In genomic region chr22:45440688-45441087, GRCh38 we compare ENCODE assay signal across 15 cellular contexts. TPM values are rescaled to one million over a fixed set of nuclear protein-coding genes. Genes with fewer than 3 reads are reported as not detected.
DNase-seq lines count a peak whose midpoint lies in the region; ATAC-seq and TF ChIP-seq lines count a peak whose summit lies in the region.
"Not testable (repeated sequence)": the region's sequence is repeated elsewhere in the genome, so short reads cannot be mapped to it uniquely, and the experiment has no call there.
"Had no signal": no experiment of that assay in that cellular context is flagged by ENCODE, and none has a peak within 500 bp of the region (broad histone marks: within the 10 kb centered on the region; RNA-seq: fewer than 3 reads in every experiment).

No MANE protein-coding gene starts in this region.

- H3K4me3 Mint-ChIP-seq in activated CD4-positive, alpha-beta T cell treated with anti-CD3 and anti-CD28 coated beads, Interleukin-2, amount 10 ng/mL, durations not matched to agents 7 days and 5 days: peak overlapping the region; percentile 2
- peak overlapping the region; percentile 48 for H3K4me3 Mint-ChIP-seq in activated naive CD4-positive, alpha-beta T cell treated with anti-CD3 and anti-CD28 coated beads, Interleukin-2, amount 10 ng/mL, durations not matched to agents 7 days and 5 days
- H3K4me3 Mint-ChIP-seq in naive thymus-derived CD4-positive, alpha-beta T cell: peak overlapping the region; percentile 70 to 90 (median 86)
- peak overlapping the region; percentile 46 for H3K4me3 Mint-ChIP-seq in type B pancreatic cell

- intact Hi-C loops in PC-3 (cut with micrococcal nuclease): loop anchor here (1.0 kb wide), 1 partner anchor 109 kb away; no protein-coding TSS in a partner anchor
- intact Hi-C loops in esophagus squamous epithelium (cut with DNase I): not testable (repeated sequence)
- intact Hi-C loops in naive thymus-derived CD4-positive, alpha-beta T cell (cut with micrococcal nuclease): loop anchor here in 1 of 2 donors (2.0 kb wide), 1 partner anchor 114 kb away; no protein-coding TSS in a partner anchor

- BruUV-seq in PC-3 (replicated peaks; lab: Mats Ljungman, UMichigan): not testable (repeated sequence)

- H4K20me1 ChIP-seq in BLaER1; PC-3 (ENCODE audit: low read length): not testable (repeated sequence)

- H3F3A ChIP-seq in PC-3 (ENCODE audit: low read length, unreplicated experiment): not testable (repeated sequence)

- H3K9me2 ChIP-seq in PC-3 (replicated peaks; ENCODE audit: low read length): not testable (repeated sequence)

- 25 to 32% methylated on average over 13 of the region's 13 CpGs for WGBS in esophagus squamous epithelium, 2 donors

- H3K9me3 Mint-ChIP-seq in activated CD4-positive, alpha-beta T cell treated with anti-CD3 and anti-CD28 coated beads, Interleukin-2, amount 10 ng/mL, durations not matched to agents 7 days and 5 days; activated naive CD4-positive, alpha-beta T cell treated with anti-CD3 and anti-CD28 coated beads, Interleukin-2, amount 10 ng/mL, durations not matched to agents 7 days and 5 days; naive thymus-derived CD4-positive, alpha-beta T cell; type B pancreatic cell: not testable (repeated sequence)

- not testable (repeated sequence) for H3K36me3 ChIP-seq in BLaER1; PC-3 (ENCODE audit: low read depth, low read length); esophagus squamous epithelium; naive thymus-derived CD4-positive, alpha-beta T cell (ENCODE audit: control insufficient read depth in 2 of 3, insufficient read depth in 3 of 3, low read length in 3 of 3)

- ATAC-seq in PC-3; naive thymus-derived CD4-positive, alpha-beta T cell: not testable (repeated sequence)

- H3K4me3 ChIP-seq in BLaER1: not testable (repeated sequence)
- H3K4me3 ChIP-seq in PC-3 (ENCODE audit: low read length): peak overlapping the region; percentile 55
- peak overlapping the region; percentile 5 to 41 (median 16) for H3K4me3 ChIP-seq in esophagus squamous epithelium
- peak overlapping the region; percentile 29 for H3K4me3 ChIP-seq in naive thymus-derived CD4-positive, alpha-beta T cell (ENCODE audit: low read length)

- H3K9me3 ChIP-seq in BLaER1; PC-3 (ENCODE audit: low read length); esophagus squamous epithelium; naive thymus-derived CD4-positive, alpha-beta T cell (ENCODE audit: control insufficient read depth in 2 of 3, low read length in 3 of 3): not testable (repeated sequence)

- H3K4me2 ChIP-seq in BLaER1: peak overlapping the region; percentile 24
- peak overlapping the region; percentile 78 for H3K4me2 ChIP-seq in PC-3 (ENCODE audit: low read length)

- H3K27me3 Mint-ChIP-seq in activated CD4-positive, alpha-beta T cell treated with anti-CD3 and anti-CD28 coated beads, Interleukin-2, amount 10 ng/mL, durations not matched to agents 7 days and 5 days; type B pancreatic cell: not testable (repeated sequence)
- H3K27me3 Mint-ChIP-seq in activated naive CD4-positive, alpha-beta T cell treated with anti-CD3 and anti-CD28 coated beads, Interleukin-2, amount 10 ng/mL, durations not matched to agents 7 days and 5 days: peaks cover 31% of the 10 kb centered on the region
- peaks cover 0 to 15% (median 0%) of the 10 kb centered on the region in 5 donors for H3K27me3 Mint-ChIP-seq in naive thymus-derived CD4-positive, alpha-beta T cell

- DNase-seq in DMS53 (lab: John Stamatoyannopoulos, UW) (peak; percentile 35), PC-3 (peak; percentile 6)
- not testable (repeated sequence) for DNase-seq in activated CD4-positive, alpha-beta T cell treated with anti-CD3 and anti-CD28 coated beads, Interleukin-2, amount 10 ng/mL, durations not matched to agents 7 days and 5 days; activated naive CD4-positive, alpha-beta T cell treated with anti-CD3 and anti-CD28 coated beads, Interleukin-2, amount 10 ng/mL, durations not matched to agents 7 days and 5 days; esophagus squamous epithelium (lab: John Stamatoyannopoulos, UW); naive thymus-derived CD4-positive, alpha-beta T cell; type B pancreatic cell (ENCODE audit: extremely low spot score, unreplicated experiment)

- TF ChIP-seq CTCF in PC-3 (conservative IDR thresholded peaks at IDR 0.05; ENCODE audit: low read depth, low read length); esophagus squamous epithelium (IDR thresholded peaks at IDR 0.05); type B pancreatic cell (conservative IDR thresholded peaks at IDR 0.05): not testable (repeated sequence)

- H3K36me3 Mint-ChIP-seq in activated CD4-positive, alpha-beta T cell treated with anti-CD3 and anti-CD28 coated beads, Interleukin-2, amount 10 ng/mL, durations not matched to agents 7 days and 5 days (ENCODE audit: low read depth); activated naive CD4-positive, alpha-beta T cell treated with anti-CD3 and anti-CD28 coated beads, Interleukin-2, amount 10 ng/mL, durations not matched to agents 7 days and 5 days; naive thymus-derived CD4-positive, alpha-beta T cell; type B pancreatic cell: not testable (repeated sequence)

- not testable (repeated sequence) for H3K27ac ChIP-seq in BLaER1; PC-3 (ENCODE audit: low read length)
- peak overlapping the region; percentile 67 to 77 (median 73) for H3K27ac ChIP-seq in esophagus squamous epithelium
- peak overlapping the region; percentile 40 for H3K27ac ChIP-seq in naive thymus-derived CD4-positive, alpha-beta T cell (ENCODE audit: low read depth, low read length)

- H3K27me3 ChIP-seq in BLaER1; PC-3 (ENCODE audit: low read length); esophagus squamous epithelium; naive thymus-derived CD4-positive, alpha-beta T cell (ENCODE audit: control insufficient read depth in 2 of 2, insufficient read depth in 2 of 2, low read length in 2 of 2): not testable (repeated sequence)

- H3K79me2 ChIP-seq in PC-3 (ENCODE audit: low read length): not testable (repeated sequence)

- peaks cover 13% of the 10 kb centered on the region for H3K4me1 ChIP-seq in BLaER1
- not testable (repeated sequence) for H3K4me1 ChIP-seq in PC-3 (ENCODE audit: insufficient read depth, low read length); naive thymus-derived CD4-positive, alpha-beta T cell (ENCODE audit: control insufficient read depth in 2 of 2, insufficient read depth in 2 of 2, low read length in 2 of 2)
- H3K4me1 ChIP-seq in esophagus squamous epithelium: peaks cover 3 to 36% (median 9%) of the 10 kb centered on the region in 3 donors

- CTCF ChIA-PET in PC-3 (lab: Charles Lee); activated CD4-positive, alpha-beta T cell treated with anti-CD3 and anti-CD28 coated beads, Interleukin-2, amount 10 ng/mL, durations not matched to agents 7 days and 5 days (lab: Charles Lee): not testable (repeated sequence)
- CTCF ChIA-PET in activated naive CD4-positive, alpha-beta T cell treated with anti-CD3 and anti-CD28 coated beads, Interleukin-2, amount 10 ng/mL, durations not matched to agents 7 days and 5 days (lab: Charles Lee): interaction anchor here (1.1 to 1.5 kb wide), 2 partner anchors 22 to 114 kb away, joined by 7 to 8 read pairs; no protein-coding TSS in a partner anchor
- CTCF ChIA-PET in naive thymus-derived CD4-positive, alpha-beta T cell (lab: Charles Lee): interaction anchor here (1.5 kb wide), 1 partner anchor 111 kb away, joined by 3 read pairs; no protein-coding TSS in a partner anchor

- H3K27ac Mint-ChIP-seq in activated CD4-positive, alpha-beta T cell treated with anti-CD3 and anti-CD28 coated beads, Interleukin-2, amount 10 ng/mL, durations not matched to agents 7 days and 5 days: peak overlapping the region; percentile 52
- peak overlapping the region; percentile 31 for H3K27ac Mint-ChIP-seq in activated naive CD4-positive, alpha-beta T cell treated with anti-CD3 and anti-CD28 coated beads, Interleukin-2, amount 10 ng/mL, durations not matched to agents 7 days and 5 days
- H3K27ac Mint-ChIP-seq in naive thymus-derived CD4-positive, alpha-beta T cell: peak overlapping the region; percentile 24 to 95 (median 83)
- H3K27ac Mint-ChIP-seq in type B pancreatic cell: peak overlapping the region; percentile 12

- TF ChIP-seq POLR2A in esophagus squamous epithelium (IDR thresholded peaks at IDR 0.05): not testable (repeated sequence)

- not testable (repeated sequence) for H3K9ac ChIP-seq in BLaER1; PC-3 (ENCODE audit: low read length)

- POLR2A ChIA-PET in PC-3 (lab: Charles Lee; ENCODE audit: unreplicated experiment): interaction anchor here (0.7 kb wide), 1 partner anchor 60 kb away, joined by 3 read pairs; no protein-coding TSS in a partner anchor
- POLR2A ChIA-PET in activated CD4-positive, alpha-beta T cell treated with anti-CD3 and anti-CD28 coated beads, Interleukin-2, amount 10 ng/mL, durations not matched to agents 7 days and 5 days (lab: Charles Lee); naive thymus-derived CD4-positive, alpha-beta T cell (lab: Charles Lee): not testable (repeated sequence)

- peaks cover 16% of the 10 kb centered on the region for H3K4me1 Mint-ChIP-seq in activated CD4-positive, alpha-beta T cell treated with anti-CD3 and anti-CD28 coated beads, Interleukin-2, amount 10 ng/mL, durations not matched to agents 7 days and 5 days
- H3K4me1 Mint-ChIP-seq in activated naive CD4-positive, alpha-beta T cell treated with anti-CD3 and anti-CD28 coated beads, Interleukin-2, amount 10 ng/mL, durations not matched to agents 7 days and 5 days: peaks cover 18% of the 10 kb centered on the region
- H3K4me1 Mint-ChIP-seq in naive thymus-derived CD4-positive, alpha-beta T cell: peaks cover 1 to 23% (median 14%) of the 10 kb centered on the region in 7 donors
- H3K4me1 Mint-ChIP-seq in type B pancreatic cell (ENCODE audit: unreplicated experiment): peaks cover 25% of the 10 kb centered on the region

- H2AFZ ChIP-seq in PC-3 (ENCODE audit: low read length): peak overlapping the region; percentile 79

RNA-seq across cellular contexts. Expression of gene RIBC2, which starts 27.2 kb away (rescaled TPM):
- total RNA-seq in PC-3 (2014; rRNA removed): 2.7 and 4.5 TPM in 2 replicates
- total RNA-seq in activated CD4-positive, alpha-beta T cell treated with anti-CD3 and anti-CD28 coated beads, Interleukin-2, amount 10 ng/mL, durations not matched to agents 7 days and 5 days: 1 to 10 TPM; 4.8 to 7.0 TPM
- total RNA-seq in esophagus squamous epithelium: under 1 TPM in 3 of 4 donors, not detected in 1; 0.19 to 0.76 (median 0.75) TPM
- total RNA-seq in naive thymus-derived CD4-positive, alpha-beta T cell: 1 to 10 TPM in 2 of 5 experiments, under 1 TPM in 1, not detected in 2; 0.59 to 9.5 (median 1.4) TPM
- not detected for polyA plus RNA-seq in naive thymus-derived CD4-positive, alpha-beta T cell
- 5.1 and 8.8 TPM in 2 replicates for total RNA-seq in type B pancreatic cell (ENCODE audit: low replicate concordance)
- total RNA-seq: psoas muscle, sigmoid colon had no signal
- polyA plus RNA-seq: IgD-negative memory B cell had no signal

RNA-seq across cellular contexts. Expression of gene SMC1B, which starts 27.3 kb away (rescaled TPM):
- total RNA-seq in PC-3 (2014; rRNA removed): 0.04 TPM in 1 of 2 replicates, not detected in the other
- under 1 TPM; 0.58 to 0.64 TPM for total RNA-seq in activated CD4-positive, alpha-beta T cell treated with anti-CD3 and anti-CD28 coated beads, Interleukin-2, amount 10 ng/mL, durations not matched to agents 7 days and 5 days
- total RNA-seq in esophagus squamous epithelium: not detected
- under 1 TPM in 2 of 5 experiments, not detected in 3; 0.11 to 0.70 TPM for total RNA-seq in naive thymus-derived CD4-positive, alpha-beta T cell
- polyA plus RNA-seq in naive thymus-derived CD4-positive, alpha-beta T cell: not detected
- total RNA-seq in type B pancreatic cell (ENCODE audit: low replicate concordance): 0.07 TPM in 1 of 2 replicates, not detected in the other
- total RNA-seq: bronchial epithelial cell, fibroblast of villous mesenchyme, lower lobe of right lung, psoas muscle, sigmoid colon had no signal
- polyA plus RNA-seq: IgD-negative memory B cell, psoas muscle, urinary bladder had no signal

Comparison
In these comparisons a context has a peak if more than half of its experiments do, and no peak if none do; other contexts are left out.
1. H3K27ac Mint-ChIP-seq: peak in every context shown above with its lines; median percentile 83 in naive thymus-derived CD4-positive, alpha-beta T cell; 52 in activated CD4-positive, alpha-beta T cell treated with anti-CD3 and anti-CD28 coated beads, Interleukin-2, amount 10 ng/mL, durations not matched to agents 7 days and 5 days; 31 in activated naive CD4-positive, alpha-beta T cell treated with anti-CD3 and anti-CD28 coated beads, Interleukin-2, amount 10 ng/mL, durations not matched to agents 7 days and 5 days; 12 in type B pancreatic cell.
2. H3K4me3 Mint-ChIP-seq: peak in every context shown above with its lines; median percentile 86 in naive thymus-derived CD4-positive, alpha-beta T cell; 48 in activated naive CD4-positive, alpha-beta T cell treated with anti-CD3 and anti-CD28 coated beads, Interleukin-2, amount 10 ng/mL, durations not matched to agents 7 days and 5 days; 46 in type B pancreatic cell; 2 in activated CD4-positive, alpha-beta T cell treated with anti-CD3 and anti-CD28 coated beads, Interleukin-2, amount 10 ng/mL, durations not matched to agents 7 days and 5 days.